In the genomic region with DNA sequence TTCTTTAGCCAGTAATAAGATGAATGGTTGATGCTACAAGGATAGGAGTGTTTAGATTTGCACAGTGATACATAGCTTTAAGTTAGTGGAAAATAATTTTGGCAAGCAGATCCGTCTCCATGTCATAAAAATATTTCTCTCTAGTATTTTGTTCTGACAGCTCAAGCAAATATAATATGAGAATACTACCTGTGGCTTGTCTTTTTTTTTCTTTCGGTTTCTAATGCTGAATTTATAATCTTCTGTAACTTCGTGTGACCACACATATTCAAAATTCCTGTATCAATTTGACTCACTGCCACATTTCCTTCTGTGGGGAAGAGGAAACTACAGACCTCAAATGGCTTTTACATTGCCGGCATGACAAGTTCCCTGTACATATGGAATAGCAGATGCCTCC, we compare ENCODE assay signal across 12 cellular contexts.
DNase-seq lines count a peak whose midpoint lies in the region; ATAC-seq lines count a peak whose summit lies in the region.
"Had no signal": no experiment of that assay in that cellular context is flagged by ENCODE, and none has a peak within 500 bp of the region (broad histone marks: within the 10 kb centered on the region; RNA-seq: fewer than 3 reads in every experiment).

No MANE protein-coding gene starts in this region.

- ATAC-seq in GM19328 (IDR thresholded peaks at IDR 0.05; ENCODE audit: unreplicated experiment) (peak; percentile 80), HG02798 (IDR thresholded peaks at IDR 0.05; ENCODE audit: poor library complexity, unreplicated experiment) (peak; percentile 81), HG03469 (IDR thresholded peaks at IDR 0.05; ENCODE audit: unreplicated experiment) (peak; percentile 73)
- ATAC-seq: A549, sciatic nerve had no signal

- DNase-seq in Daoy (ENCODE audit: low read depth) (peak; percentile 48), LoVo (ENCODE audit: low spot score) (no peak)
- DNase-seq in stimulated activated CD4-positive, alpha-beta T cell treated with anti-CD3 and anti-CD28 coated beads, Interleukin-4, amount 100 ng/mL, for 1 hour: no peak
- DNase-seq in stimulated activated CD4-positive, alpha-beta T cell treated with anti-CD3 and anti-CD28 coated beads, Interleukin-12 subunit alpha, Interleukin-12 subunit beta, amount 100 ng/mL, for 4 hours: no peak
- no peak for DNase-seq in stimulated activated naive CD4-positive, alpha-beta T cell treated with Interleukin-2 at 50 U/mL for 16 hours (lab: John Stamatoyannopoulos, UW)
- DNase-seq: kidney, naive B cell had no signal
